ENCODE assay signal across 23 cellular contexts in genomic region chr9:137018761-137019559, GRCh38. TPM values are rescaled to one million over a fixed set of nuclear protein-coding genes. Genes with fewer than 3 reads are reported as not detected.
"Had no signal": no experiment of that assay in that cellular context is flagged by ENCODE, and none has a peak within 500 bp of the region (broad histone marks: within the 10 kb centered on the region; RNA-seq: fewer than 3 reads in every experiment).

No MANE protein-coding gene starts in this region.

- H3K4me2 ChIP-seq: KMS-11 had no signal

- H3K36me3 ChIP-seq: SJCRH30 had no signal

- ATAC-seq: SK-N-SH treated with all-trans-retinoic acid at 6 μM for 48 hours had no signal

- DNase-seq: Kasumi-1, MM.1S, NCI-H1105, NCI-H1417, NCI-H1436 treated with DMSO at 0.1 percent for 48 hours, NCI-H1694 treated with DMSO at 0.1 percent for 48 hours, NCI-H1930, NCI-H2081, NCI-H2107, NCI-H2227 treated with DMSO at 0.1 percent for 48 hours, NCI-H524, NCI-H526 treated with DMSO at 0.1 percent for 48 hours, NCI-H748 treated with DMSO at 0.1 percent for 48 hours, RPMI8226, SHP77, SJCRH30, T-helper 1 cell had no signal

- H3K27ac ChIP-seq: KMS-11, SJCRH30 had no signal

- H3K27me3 ChIP-seq: SJCRH30 had no signal

- FAIRE-seq: HTR-8/SVneo, RCC 7860 had no signal

- H3K4me3 ChIP-seq: SJCRH30 had no signal

- H3K9me3 ChIP-seq: SJCRH30 had no signal

- H3K9ac ChIP-seq: KMS-11 had no signal

RNA-seq across cellular contexts. Expression of gene FUT7, which starts 12.9 kb away (rescaled TPM):
- total RNA-seq: M059J, NCI-H460, SJCRH30 had no signal
